In the genomic region with DNA sequence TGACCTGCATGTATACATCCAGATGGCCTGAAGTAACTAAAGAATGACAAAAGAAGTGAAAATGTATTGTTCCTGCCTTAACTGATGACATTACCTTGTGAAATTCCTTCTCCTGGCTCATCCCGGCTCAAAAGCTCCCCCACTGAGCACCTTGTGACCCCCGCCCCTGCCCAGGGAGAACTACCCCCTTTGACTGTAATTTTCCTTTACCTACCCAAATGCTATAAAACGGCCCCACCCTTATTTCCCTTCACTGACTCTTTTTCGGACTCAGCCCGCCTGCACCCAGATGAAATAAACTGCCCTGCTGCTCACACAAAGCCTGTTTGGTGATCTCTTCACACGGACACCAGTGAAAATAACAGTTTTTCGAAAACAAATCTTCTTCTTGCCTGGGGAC, we compare ENCODE assay signal across 5 cellular contexts.
DNase-seq lines count a peak whose midpoint lies in the region; ATAC-seq and TF ChIP-seq lines count a peak whose summit lies in the region.
"Not testable (repeated sequence)": the region's sequence is repeated elsewhere in the genome, so short reads cannot be mapped to it uniquely, and the experiment has no call there.

No MANE protein-coding gene starts in this region.

- peak; percentile 50 for DNase-seq in GM23338 (ENCODE audit: low spot score)
- not testable (repeated sequence) for DNase-seq in PC-3
- DNase-seq in endodermal cell = peak; percentile 67

- H3F3A ChIP-seq in GM23338 (replicated peaks; ENCODE audit: low read depth); PC-3 (ENCODE audit: low read length, unreplicated experiment): not testable (repeated sequence)

- peaks cover 18% of the 10 kb centered on the region; the same call in 2 of the 3 replicates for H3K36me3 Mint-ChIP-seq in GM23338 (ENCODE audit: low read depth)
- H3K36me3 Mint-ChIP-seq in endodermal cell (ENCODE audit: low read depth) = not testable (repeated sequence)

- BruUV-seq in PC-3 (replicated peaks; lab: Mats Ljungman, UMichigan) = not testable (repeated sequence)

- not testable (repeated sequence) for H3K27me3 ChIP-seq in GM23338 (ENCODE audit: insufficient read depth); HUES6 (ENCODE audit: control insufficient read depth, insufficient read depth, low read length); PC-3 (ENCODE audit: low read length); endodermal cell (ENCODE audit: control insufficient read depth, insufficient read depth, low read length, poor library complexity, severe bottlenecking); iPS-20b (ENCODE audit: insufficient read depth, low read length)

- POLR2A ChIA-PET in PC-3 (lab: Charles Lee; ENCODE audit: unreplicated experiment) = not testable (repeated sequence)

- not testable (repeated sequence) for H3K79me2 ChIP-seq in GM23338 (replicated peaks; ENCODE audit: insufficient read depth); PC-3 (ENCODE audit: low read length)

- H3K4me3 ChIP-seq in GM23338 (peak overlapping the region; percentile 38), HUES6 (ENCODE audit: low read depth, low read length) (peak overlapping the region; percentile 25), endodermal cell (ENCODE audit: low read length) (peak overlapping the region; percentile 25), iPS-20b (ENCODE audit: low read length) (peak overlapping the region; percentile 57)
- H3K4me3 ChIP-seq in PC-3 (ENCODE audit: low read length) = not testable (repeated sequence)

- H3K4me3 Mint-ChIP-seq in GM23338 = peak overlapping the region; percentile 38; the same call in 1 of the 3 replicates
- not testable (repeated sequence) for H3K4me3 Mint-ChIP-seq in endodermal cell

- not testable (repeated sequence) for H3K36me3 ChIP-seq in GM23338 (ENCODE audit: insufficient read depth); HUES6 (ENCODE audit: control insufficient read depth, insufficient read depth, low read length); PC-3 (ENCODE audit: low read depth, low read length); endodermal cell (ENCODE audit: control insufficient read depth, insufficient read depth, low read length); iPS-20b (ENCODE audit: insufficient read depth, low read depth, low read length)

- H3K9me3 ChIP-seq in HUES6 (ENCODE audit: control insufficient read depth, insufficient read depth, low read depth, low read length); PC-3 (ENCODE audit: low read length); iPS-20b (ENCODE audit: insufficient read depth, low read depth, low read length): not testable (repeated sequence)
- H3K9me3 ChIP-seq in endodermal cell (ENCODE audit: control insufficient read depth, low read length) = peaks cover 16% of the 10 kb centered on the region

- H3K4me1 Mint-ChIP-seq in GM23338 (peaks cover 29% of the 10 kb centered on the region), endodermal cell (peaks cover 32% of the 10 kb centered on the region)

- TF ChIP-seq CTCF in GM23338 (conservative IDR thresholded peaks at IDR 0.05; ENCODE audit: low read depth in 2 of 2); PC-3 (conservative IDR thresholded peaks at IDR 0.05; ENCODE audit: low read depth, low read length); endodermal cell (conservative IDR thresholded peaks at IDR 0.05): not testable (repeated sequence)

- peaks cover 41% of the 10 kb centered on the region for H3K4me1 ChIP-seq in GM23338 (ENCODE audit: insufficient read depth)
- H3K4me1 ChIP-seq in HUES6 (ENCODE audit: control insufficient read depth, insufficient read depth, low read length) = peaks cover 31% of the 10 kb centered on the region
- not testable (repeated sequence) for H3K4me1 ChIP-seq in PC-3 (ENCODE audit: insufficient read depth, low read length)
- peaks cover 14% of the 10 kb centered on the region for H3K4me1 ChIP-seq in endodermal cell (ENCODE audit: control insufficient read depth, insufficient read depth, low read length)
- H3K4me1 ChIP-seq in iPS-20b (ENCODE audit: insufficient read depth, low read length) = peaks cover 32% of the 10 kb centered on the region

- H3K27me3 Mint-ChIP-seq in GM23338 (ENCODE audit: insufficient read depth, low read depth, poor library complexity); endodermal cell (ENCODE audit: insufficient read depth): not testable (repeated sequence)

- 44 to 72% methylated on average over 4 to 7 of the region's 7 CpGs for WGBS in endodermal cell (ENCODE audit: insufficient coverage in 1 of 2, insufficient read length in 1 of 2), 2 experiments

- H3K9ac ChIP-seq in HUES6 (ENCODE audit: low read length) (peak overlapping the region; percentile 54), endodermal cell (ENCODE audit: extremely low read depth, low read length, poor library complexity, severe bottlenecking) (peak overlapping the region; percentile 18), iPS-20b (ENCODE audit: low read depth, low read length) (peak overlapping the region; percentile 74)
- H3K9ac ChIP-seq in PC-3 (ENCODE audit: low read length) = not testable (repeated sequence)

- not testable (repeated sequence) for H4K20me1 ChIP-seq in GM23338 (replicated peaks; ENCODE audit: insufficient read depth); PC-3 (ENCODE audit: low read length)

- H2AFZ ChIP-seq in GM23338; PC-3 (ENCODE audit: low read length): not testable (repeated sequence)

- intact Hi-C loops in PC-3 (cut with micrococcal nuclease) = not testable (repeated sequence)

- peak overlapping the region; percentile 72 for H3K4me2 ChIP-seq in GM23338
- H3K4me2 ChIP-seq in PC-3 (ENCODE audit: low read length) = 0 out of 2 replicates have a peak overlapping the region, but pooled peaks have one; percentile 4

- H3K27ac ChIP-seq in GM23338 (ENCODE audit: low read depth) (peak overlapping the region; percentile 98), HUES6 (ENCODE audit: low read depth, low read length) (peak overlapping the region; percentile 82), endodermal cell (ENCODE audit: low read depth, low read length) (peak overlapping the region; percentile 30), iPS-20b (ENCODE audit: low read length) (peak overlapping the region; percentile 92)
- not testable (repeated sequence) for H3K27ac ChIP-seq in PC-3 (ENCODE audit: low read length)

- peak; percentile 58 for ATAC-seq in GM23338
- ATAC-seq in PC-3 = not testable (repeated sequence)

- CTCF ChIA-PET in PC-3 (lab: Charles Lee) = not testable (repeated sequence)

- peaks cover 39% of the 10 kb centered on the region for H3K9me3 Mint-ChIP-seq in GM23338
- peaks cover 21% of the 10 kb centered on the region for H3K9me3 Mint-ChIP-seq in endodermal cell

- H3K9me2 ChIP-seq in GM23338 (ENCODE audit: insufficient read depth); PC-3 (replicated peaks; ENCODE audit: low read length): not testable (repeated sequence)

- H3K27ac Mint-ChIP-seq in GM23338 (peak overlapping the region; percentile 91), endodermal cell (peak overlapping the region; percentile 89)
